Comparison of ENCODE assay signal across 11 cellular contexts in the genomic region with DNA sequence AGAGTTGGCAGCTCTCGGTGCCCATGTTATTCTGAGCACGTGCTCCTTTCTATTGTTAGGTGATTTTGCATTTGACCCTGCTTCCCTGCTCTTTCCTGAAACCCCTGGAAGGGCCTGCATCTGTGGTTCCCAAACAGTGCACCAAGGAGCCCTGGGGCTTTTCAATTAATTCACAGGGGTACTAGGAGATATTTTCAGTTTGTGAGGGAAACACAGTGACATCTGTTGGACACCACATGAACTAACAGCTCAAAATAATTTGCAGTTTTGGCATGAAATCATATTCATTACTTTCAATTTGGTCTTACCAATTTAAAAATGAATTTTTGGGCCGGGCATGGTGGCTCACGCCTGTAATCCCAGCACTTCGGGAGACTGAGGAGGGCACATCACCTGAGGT.
DNase-seq lines count a peak whose midpoint lies in the region; ATAC-seq and TF ChIP-seq lines count a peak whose summit lies in the region.
"Had no signal": no experiment of that assay in that cellular context is flagged by ENCODE, and none has a peak within 500 bp of the region (broad histone marks: within the 10 kb centered on the region; RNA-seq: fewer than 3 reads in every experiment).

No MANE protein-coding gene starts in this region.

- peak; percentile 12 for TF ChIP-seq CTCF in activated CD8-positive, alpha-beta T cell treated with anti-CD3 and anti-CD28 coated beads for 36 hours (IDR thresholded peaks at IDR 0.05)
- TF ChIP-seq CTCF in fibroblast of the aortic adventitia (IDR thresholded peaks at IDR 0.05; ENCODE audit: insufficient read depth, low read length) (peak; percentile 66), tibial nerve (IDR thresholded peaks at IDR 0.05) (peak in 4 of 5 experiments; percentile 29 to 43 (median 39))

- H3K27ac ChIP-seq in tibial nerve, result no peak overlapping the region
- H3K27ac ChIP-seq: stomach had no signal

- no peak overlapping the region for H3K27ac Mint-ChIP-seq in activated CD8-positive, alpha-beta T cell treated with anti-CD3 and anti-CD28 coated beads for 36 hours
- no peak overlapping the region for H3K27ac Mint-ChIP-seq in activated CD8-positive, alpha-beta T cell treated with anti-CD3 and anti-CD28 coated beads, Interleukin-2, amount 10 ng/mL, durations not matched to agents 7 days and 5 days

- no peaks in the 10 kb centered on the region for H3K9me3 ChIP-seq in tibial nerve
- H3K9me3 ChIP-seq: stomach had no signal

- no peak for TF ChIP-seq POLR2A in tibial nerve (IDR thresholded peaks at IDR 0.05)

- 68 to 71% methylated on average over 5 of the region's 5 CpGs for WGBS in tibial nerve, 2 donors

- ATAC-seq in activated CD8-positive, alpha-beta T cell treated with anti-CD3 and anti-CD28 coated beads for 36 hours, result no peak
- no peak for ATAC-seq in activated CD8-positive, alpha-beta T cell treated with anti-CD3 and anti-CD28 coated beads, Interleukin-2, amount 10 ng/mL, durations not matched to agents 7 days and 5 days
- no peak for ATAC-seq in HG03095 (IDR thresholded peaks at IDR 0.05; ENCODE audit: unreplicated experiment)
- no peak for ATAC-seq in HG03442 (IDR thresholded peaks at IDR 0.05; ENCODE audit: unreplicated experiment)
- no peak for ATAC-seq in GM19328 (IDR thresholded peaks at IDR 0.05; ENCODE audit: unreplicated experiment)

- no peaks in the 10 kb centered on the region for H3K9me3 Mint-ChIP-seq in activated CD8-positive, alpha-beta T cell treated with anti-CD3 and anti-CD28 coated beads for 36 hours
- H3K9me3 Mint-ChIP-seq in activated CD8-positive, alpha-beta T cell treated with anti-CD3 and anti-CD28 coated beads, Interleukin-2, amount 10 ng/mL, durations not matched to agents 7 days and 5 days (ENCODE audit: insufficient read depth), result no peaks in the 10 kb centered on the region

- H3K4me1 ChIP-seq in tibial nerve, result no peaks in the 10 kb centered on the region
- H3K4me1 ChIP-seq: stomach had no signal

- H3K4me3 ChIP-seq in fibroblast of the aortic adventitia (ENCODE audit: low read depth, low read length), result no peak overlapping the region
- no peak overlapping the region for H3K4me3 ChIP-seq in tibial nerve
- H3K4me3 ChIP-seq: lung, stomach had no signal

- DNase-seq in activated CD8-positive, alpha-beta T cell treated with anti-CD3 and anti-CD28 coated beads for 36 hours, result no peak
- DNase-seq in activated CD8-positive, alpha-beta T cell treated with anti-CD3 and anti-CD28 coated beads, Interleukin-2, amount 10 ng/mL, durations not matched to agents 7 days and 5 days, result no peak
- DNase-seq in RKO (ENCODE audit: low spot score) (peak; percentile 25), fibroblast of the aortic adventitia (ENCODE audit: low read depth) (peak; percentile 47), tibial nerve (ENCODE audit: low spot score in 2 of 2) (no peak)
- DNase-seq: activated CD8-positive, alpha-beta memory T cell treated with anti-CD3 and anti-CD28 coated beads for 24 hours; stomach had no signal

- peaks cover 3% of the 10 kb centered on the region for H3K27me3 Mint-ChIP-seq in activated CD8-positive, alpha-beta T cell treated with anti-CD3 and anti-CD28 coated beads for 36 hours
- peaks cover 9% of the 10 kb centered on the region for H3K27me3 Mint-ChIP-seq in activated CD8-positive, alpha-beta T cell treated with anti-CD3 and anti-CD28 coated beads, Interleukin-2, amount 10 ng/mL, durations not matched to agents 7 days and 5 days (ENCODE audit: low read depth)

- no peaks in the 10 kb centered on the region for H3K36me3 ChIP-seq in tibial nerve
- H3K36me3 ChIP-seq: stomach had no signal

- TF ChIP-seq EP300 in tibial nerve (IDR thresholded peaks at IDR 0.05), result no peak

- CTCF ChIA-PET in activated CD8-positive, alpha-beta T cell treated with anti-CD3 and anti-CD28 coated beads for 36 hours (lab: Charles Lee), result interaction anchor here (1.0 to 1.9 kb wide), 6 partner anchors 8 to 487 kb away, joined by 3 to 5 read pairs (median 4); no protein-coding TSS in a partner anchor
- CTCF ChIA-PET in activated CD8-positive, alpha-beta T cell treated with anti-CD3 and anti-CD28 coated beads, Interleukin-2, amount 10 ng/mL, durations not matched to agents 7 days and 5 days (lab: Charles Lee), result interaction anchor here (0.6 to 1.5 kb wide), 10 partner anchors 8 to 487 kb away, joined by 3 to 7 read pairs (median 3); no protein-coding TSS in a partner anchor

- no peaks in the 10 kb centered on the region for H3K4me1 Mint-ChIP-seq in activated CD8-positive, alpha-beta T cell treated with anti-CD3 and anti-CD28 coated beads for 36 hours (ENCODE audit: low read depth)
- no peaks in the 10 kb centered on the region for H3K4me1 Mint-ChIP-seq in activated CD8-positive, alpha-beta T cell treated with anti-CD3 and anti-CD28 coated beads, Interleukin-2, amount 10 ng/mL, durations not matched to agents 7 days and 5 days (ENCODE audit: low read depth)

- H3K27me3 ChIP-seq in tibial nerve, result no peaks in the 10 kb centered on the region
- H3K27me3 ChIP-seq: stomach had no signal

- H3K4me3 Mint-ChIP-seq in activated CD8-positive, alpha-beta T cell treated with anti-CD3 and anti-CD28 coated beads for 36 hours, result no peak overlapping the region
- H3K4me3 Mint-ChIP-seq in activated CD8-positive, alpha-beta T cell treated with anti-CD3 and anti-CD28 coated beads, Interleukin-2, amount 10 ng/mL, durations not matched to agents 7 days and 5 days, result no peak overlapping the region

- intact Hi-C loops in activated CD8-positive, alpha-beta T cell treated with anti-CD3 and anti-CD28 coated beads for 36 hours (cut with micrococcal nuclease), result no loop called here

- POLR2A ChIA-PET in activated CD8-positive, alpha-beta T cell treated with anti-CD3 and anti-CD28 coated beads for 36 hours (lab: Charles Lee), result no interaction called here
- POLR2A ChIA-PET in activated CD8-positive, alpha-beta T cell treated with anti-CD3 and anti-CD28 coated beads, Interleukin-2, amount 10 ng/mL, durations not matched to agents 7 days and 5 days (lab: Charles Lee), result no interaction called here

- H3K36me3 Mint-ChIP-seq in activated CD8-positive, alpha-beta T cell treated with anti-CD3 and anti-CD28 coated beads for 36 hours (ENCODE audit: low read depth), result no peaks in the 10 kb centered on the region
- H3K36me3 Mint-ChIP-seq in activated CD8-positive, alpha-beta T cell treated with anti-CD3 and anti-CD28 coated beads, Interleukin-2, amount 10 ng/mL, durations not matched to agents 7 days and 5 days (ENCODE audit: low read depth), result no peaks in the 10 kb centered on the region

Comparison
In these comparisons a context has a peak if more than half of its experiments do, and no peak if none do; other contexts are left out.
1. DNase-seq: peak in RKO (single experiment) and fibroblast of the aortic adventitia (single experiment); none in activated CD8-positive, alpha-beta T cell treated with anti-CD3 and anti-CD28 coated beads for 36 hours (single experiment), activated CD8-positive, alpha-beta T cell treated with anti-CD3 and anti-CD28 coated beads, Interleukin-2, amount 10 ng/mL, durations not matched to agents 7 days and 5 days (single experiment) and tibial nerve (0 of 2).
2. CTCF ChIP-seq: peak in every context shown above with its lines; median percentile 66 in fibroblast of the aortic adventitia; 39 in tibial nerve; 12 in activated CD8-positive, alpha-beta T cell treated with anti-CD3 and anti-CD28 coated beads for 36 hours.